ENCODE assay signal across 26 cellular contexts in genomic region chr2:227687189-227687588, GRCh38. TPM values are rescaled to one million over a fixed set of nuclear protein-coding genes. Genes with fewer than 3 reads are reported as not detected.
DNase-seq lines count a peak whose midpoint lies in the region; ATAC-seq, FAIRE-seq and TF ChIP-seq lines count a peak whose summit lies in the region.
"Had no signal": no experiment of that assay in that cellular context is flagged by ENCODE, and none has a peak within 500 bp of the region (broad histone marks: within the 10 kb centered on the region; RNA-seq: fewer than 3 reads in every experiment).

No MANE protein-coding gene starts in this region.

- intact Hi-C loops in Right ventricle myocardium inferior (cut with DNase I) (no loop called here), left ventricle myocardium inferior (cut with micrococcal nuclease) (no loop called here), HepG2 (cut with micrococcal nuclease; ENCODE audit: unreplicated experiment) (no loop called here), right lobe of liver (cut with DNase I) (no loop called here), esophagus muscularis mucosa (cut with DNase I) (no loop called here)

- in situ Hi-C loops in HepG2 (cut with HindIII; ENCODE audit: extremely low pct_ligation_motif_present, low pct_unique_long_range_greater_than_20kb) = no loop called here

- H3K27ac ChIP-seq in left ventricle myocardium inferior (replicated peaks) = no peak overlapping the region
- no peak overlapping the region for H3K27ac ChIP-seq in HepG2 (ENCODE audit: extremely low read length, insufficient read depth, low read length)
- no peak overlapping the region for H3K27ac ChIP-seq in right lobe of liver
- no peak overlapping the region for H3K27ac ChIP-seq in esophagus muscularis mucosa (replicated peaks in 1 of 4)
- H3K27ac ChIP-seq: A549; BLaER1 treated with 17β-estradiol and CSF1 and Interleukin-3, amounts not matched to agents 10 nM and 100 nM had no signal

- POLR2A ChIA-PET in HepG2 (lab: Yijun Ruan, JAX) = no interaction called here

- H3K27me3 ChIP-seq in left ventricle myocardium inferior (ENCODE audit: low read depth) (peaks cover 10% of the 10 kb centered on the region), HepG2 (ENCODE audit: control insufficient read depth in 1 of 2, insufficient read depth in 2 of 2, low read length in 2 of 2) (no peaks in the 10 kb centered on the region), right lobe of liver (no peaks in the 10 kb centered on the region), esophagus muscularis mucosa (no peaks in the 10 kb centered on the region)
- H3K27me3 ChIP-seq: BE2C; BLaER1 treated with 17β-estradiol and CSF1 and Interleukin-3, amounts not matched to agents 10 nM and 100 nM had no signal

- WGBS in HepG2 (ENCODE audit: low lambda C conversion rate) = 95% methylated on average over 3 of the region's 3 CpGs
- 91% methylated on average over 3 of the region's 3 CpGs for WGBS in right lobe of liver (ENCODE audit: insufficient coverage, low coverage, low lambda C conversion rate, missing lambda C conversion rate)
- WGBS in esophagus muscularis mucosa = 78% methylated on average over 3 of the region's 3 CpGs

- H3K36me3 ChIP-seq in left ventricle myocardium inferior (no peaks in the 10 kb centered on the region), HepG2 (replicated peaks in 1 of 2; ENCODE audit: control insufficient read depth in 1 of 2, insufficient read depth in 2 of 2, low read length in 2 of 2) (no peaks in the 10 kb centered on the region), right lobe of liver (peaks cover 0 to 11% (median 3%) of the 10 kb centered on the region in 4 donors), esophagus muscularis mucosa (no peaks in the 10 kb centered on the region)
- H3K36me3 ChIP-seq: BE2C; BLaER1 treated with 17β-estradiol and CSF1 and Interleukin-3, amounts not matched to agents 10 nM and 100 nM; HAP-1 had no signal

- TF ChIP-seq EP300 in HepG2 (IDR thresholded peaks at IDR 0.05; ENCODE audit: low read depth in 2 of 2, low read length in 2 of 2) (no peak), HepG2 (CRISPR knock-in tag; IDR thresholded peaks at IDR 0.05; ENCODE audit: borderline replicate concordance) (no peak), esophagus muscularis mucosa (IDR thresholded peaks at IDR 0.05) (no peak)

- TF ChIP-seq POLR2A in HepG2 (IDR thresholded peaks at IDR 0.05; ENCODE audit: insufficient read depth in 1 of 2, low read depth in 2 of 2, low read length in 2 of 2) = no peak
- no peak for TF ChIP-seq POLR2A in right lobe of liver (IDR thresholded peaks at IDR 0.05)
- no peak for TF ChIP-seq POLR2A in esophagus muscularis mucosa (IDR thresholded peaks at IDR 0.05; ENCODE audit: low read depth)

- DNase-seq in Right ventricle myocardium inferior (ENCODE audit: missing footprints) (no peak), left ventricle myocardium inferior (no peak), HepG2 (ENCODE audit: low spot score) (no peak), right lobe of liver (no peak), esophagus muscularis mucosa (ENCODE audit: extremely low spot score) (peak; percentile 10), fibroblast of villous mesenchyme (ENCODE audit: low read depth) (peak; percentile 66), NCI-H1436 (lab: John Stamatoyannopoulos, UW) (no peak)
- DNase-seq: 8988T; ACHN; AML-193; BE2C; CD4-positive, alpha-beta T cell; CD8-positive, alpha-beta memory T cell; DMS 273 treated with DMSO at 0.1 percent for 48 hours; DMS79; EL; GDM1; GOT3 had no signal

- no peak overlapping the region for H3K4me2 ChIP-seq in HepG2 (ENCODE audit: low read depth, low read length)
- H3K4me2 ChIP-seq: A549; BLaER1 treated with 17β-estradiol and CSF1 and Interleukin-3, amounts not matched to agents 10 nM and 100 nM had no signal

- FAIRE-seq in HepG2 (lab: Jason Lieb, UNC) = no peak
- FAIRE-seq: A549, D721Med, GM12878, H54 had no signal

- H4K20me1 ChIP-seq in HepG2 (ENCODE audit: insufficient read depth, low read length) = no peaks in the 10 kb centered on the region
- H4K20me1 ChIP-seq: BLaER1 treated with 17β-estradiol and CSF1 and Interleukin-3, amounts not matched to agents 10 nM and 100 nM had no signal

- H3K9ac ChIP-seq in HepG2 (ENCODE audit: insufficient read depth, low read depth, low read length) = no peak overlapping the region
- H3K9ac ChIP-seq: BLaER1 treated with 17β-estradiol and CSF1 and Interleukin-3, amounts not matched to agents 10 nM and 100 nM had no signal

- TF ChIP-seq CTCF in left ventricle myocardium inferior (IDR thresholded peaks at IDR 0.05; ENCODE audit: borderline replicate concordance) (no peak), HepG2 (CRISPR knock-in tag; IDR thresholded peaks at IDR 0.05) (no peak), right lobe of liver (IDR thresholded peaks at IDR 0.05) (no peak), esophagus muscularis mucosa (IDR thresholded peaks at IDR 0.05) (no peak), fibroblast of villous mesenchyme (IDR thresholded peaks at IDR 0.05; ENCODE audit: insufficient read depth, low read depth, low read length) (no peak)

- CTCF ChIA-PET in HepG2 (lab: Yijun Ruan, JAX; ENCODE audit: low intra/inter-chr PET ratio, low total read pairs) = no interaction called here

- H3K79me2 ChIP-seq in HepG2 (ENCODE audit: insufficient read depth, low read length) = no peaks in the 10 kb centered on the region

- peak; percentile 73 for ATAC-seq in Right ventricle myocardium inferior
- ATAC-seq in HepG2 = no peak
- ATAC-seq in right lobe of liver = no peak
- ATAC-seq in GM19023 (IDR thresholded peaks at IDR 0.05; ENCODE audit: unreplicated experiment) = no peak
- ATAC-seq: A549, GM12878 had no signal

- H3K4me3 ChIP-seq in left ventricle myocardium inferior (no peak overlapping the region), HepG2 (replicated peaks in 1 of 3; ENCODE audit: insufficient read depth in 1 of 3, low read depth in 2 of 3, low read length in 3 of 3) (no peak overlapping the region), right lobe of liver (no peak overlapping the region), esophagus muscularis mucosa (no peak overlapping the region), fibroblast of villous mesenchyme (ENCODE audit: low read depth, low read length) (no peak overlapping the region)
- H3K4me3 ChIP-seq: A549; BLaER1 treated with 17β-estradiol and CSF1 and Interleukin-3, amounts not matched to agents 10 nM and 100 nM; GM12878; HAP-1 had no signal

- no peak overlapping the region for H2AFZ ChIP-seq in HepG2 (ENCODE audit: low read length)

- H3K9me3 ChIP-seq in left ventricle myocardium inferior (replicated peaks) (no peaks in the 10 kb centered on the region), HepG2 (ENCODE audit: low read length) (no peaks in the 10 kb centered on the region), right lobe of liver (no peaks in the 10 kb centered on the region), esophagus muscularis mucosa (no peaks in the 10 kb centered on the region)
- H3K9me3 ChIP-seq: A549; BE2C; BLaER1 treated with 17β-estradiol and CSF1 and Interleukin-3, amounts not matched to agents 10 nM and 100 nM; HAP-1 had no signal

- BruUV-seq in HepG2 (replicated peaks; lab: Mats Ljungman, UMichigan) = no TSS peak

- H3K4me1 ChIP-seq in left ventricle myocardium inferior (no peaks in the 10 kb centered on the region), HepG2 (ENCODE audit: insufficient read depth, low read length) (no peaks in the 10 kb centered on the region), right lobe of liver (no peaks in the 10 kb centered on the region), esophagus muscularis mucosa (no peaks in the 10 kb centered on the region)
- H3K4me1 ChIP-seq: A549; BE2C; BLaER1 treated with 17β-estradiol and CSF1 and Interleukin-3, amounts not matched to agents 10 nM and 100 nM; HAP-1 had no signal

- no peak for TF ChIP-seq RAD21 in HepG2 (CRISPR knock-in tag; IDR thresholded peaks at IDR 0.05)

RNA-seq across cellular contexts. Expression of gene SCYGR5, which starts 20.6 kb away (rescaled TPM):
- not detected for total RNA-seq in Right ventricle myocardium inferior
- not detected for total RNA-seq in left ventricle myocardium inferior
- not detected in 2 replicates for total RNA-seq in HepG2 (2016; rRNA removed; fragmentation: Illumina TruSeq; extraction: Trizol)
- total RNA-seq in HepG2 (2016; cell fraction: cytosol; rRNA removed; fragmentation: Illumina TruSeq; extraction: Trizol; ENCODE audit: low read depth) = not detected in 2 replicates
- not detected in 2 replicates for total RNA-seq in HepG2 (2016; cell fraction: insoluble cytoplasmic fraction; rRNA removed; fragmentation: Illumina TruSeq; extraction: Trizol)
- not detected in 2 replicates for total RNA-seq in HepG2 (2016; cell fraction: membrane; rRNA removed; fragmentation: Illumina TruSeq; extraction: Trizol)
- not detected in 2 replicates for total RNA-seq in HepG2 (2016; cell fraction: nucleus; rRNA removed; fragmentation: Illumina TruSeq; extraction: Trizol)
- polyA plus RNA-seq in HepG2 (2011; rRNA removed) = not detected in 2 replicates
- polyA plus RNA-seq in HepG2 (2011; cell fraction: cytosol; rRNA removed) = not detected in 2 replicates
- polyA plus RNA-seq in HepG2 (2011; cell fraction: nucleus; rRNA removed) = not detected in 2 replicates
- not detected in 2 replicates for polyA plus RNA-seq in HepG2 (2012)
- polyA plus RNA-seq in HepG2 (2016; cell fraction: cytosol; fragmentation: Illumina TruSeq; extraction: Trizol; ENCODE audit: low read depth) = not detected in 2 replicates
- not detected in 2 replicates for polyA plus RNA-seq in HepG2 (2016; cell fraction: insoluble cytoplasmic fraction; fragmentation: Illumina TruSeq; extraction: Trizol; ENCODE audit: low read depth)
- not detected in 2 replicates for polyA plus RNA-seq in HepG2 (2016; cell fraction: membrane; fragmentation: Illumina TruSeq; extraction: Trizol; ENCODE audit: low read depth)
- polyA plus RNA-seq in HepG2 (2016; cell fraction: nucleus; fragmentation: Illumina TruSeq; extraction: Trizol; ENCODE audit: insufficient read depth, low read depth) = not detected in 2 replicates
- polyA minus RNA-seq in HepG2 (2011; rRNA and poly(A)+ RNA removed; ENCODE audit: low replicate concordance) = not detected in 2 replicates
- polyA minus RNA-seq in HepG2 (2011; cell fraction: cytosol; rRNA and poly(A)+ RNA removed) = not detected in 2 replicates
- not detected in 2 replicates for polyA minus RNA-seq in HepG2 (2011; cell fraction: nucleus; rRNA and poly(A)+ RNA removed)
- total RNA-seq in right lobe of liver = not detected
- total RNA-seq in esophagus muscularis mucosa = not detected
- total RNA-seq in fibroblast of villous mesenchyme = not detected in 2 replicates
- total RNA-seq: CD4-positive, alpha-beta T cell; CD8-positive, alpha-beta memory T cell; GM12878 had no signal
- polyA plus RNA-seq: A549; CD14-positive monocyte; CD8-positive, alpha-beta memory T cell; GM12878 had no signal

RNA-seq across cellular contexts. Expression of gene SLC19A3, which starts 30.6 kb away (rescaled TPM):
- total RNA-seq in Right ventricle myocardium inferior = 4.5 TPM
- total RNA-seq in left ventricle myocardium inferior = 0.74 TPM
- 1.7 and 2.3 TPM in 2 replicates for total RNA-seq in HepG2 (2016; rRNA removed; fragmentation: Illumina TruSeq; extraction: Trizol)
- 0.40 and 0.44 TPM in 2 replicates for total RNA-seq in HepG2 (2016; cell fraction: cytosol; rRNA removed; fragmentation: Illumina TruSeq; extraction: Trizol; ENCODE audit: low read depth)
- total RNA-seq in HepG2 (2016; cell fraction: insoluble cytoplasmic fraction; rRNA removed; fragmentation: Illumina TruSeq; extraction: Trizol) = 1.7 and 2.5 TPM in 2 replicates
- 0.69 and 1.3 TPM in 2 replicates for total RNA-seq in HepG2 (2016; cell fraction: membrane; rRNA removed; fragmentation: Illumina TruSeq; extraction: Trizol)
- total RNA-seq in HepG2 (2016; cell fraction: nucleus; rRNA removed; fragmentation: Illumina TruSeq; extraction: Trizol) = 2.8 and 4.0 TPM in 2 replicates
- 3.4 and 5.2 TPM in 2 replicates for polyA plus RNA-seq in HepG2 (2011; rRNA removed)
- 3.1 and 3.4 TPM in 2 replicates for polyA plus RNA-seq in HepG2 (2011; cell fraction: cytosol; rRNA removed)
- 3.5 and 5.3 TPM in 2 replicates for polyA plus RNA-seq in HepG2 (2011; cell fraction: nucleus; rRNA removed)
- polyA plus RNA-seq in HepG2 (2012) = 2.3 and 10.9 TPM in 2 replicates
- 0.23 and 0.26 TPM in 2 replicates for polyA plus RNA-seq in HepG2 (2016; cell fraction: cytosol; fragmentation: Illumina TruSeq; extraction: Trizol; ENCODE audit: low read depth)
- 1.1 and 1.2 TPM in 2 replicates for polyA plus RNA-seq in HepG2 (2016; cell fraction: insoluble cytoplasmic fraction; fragmentation: Illumina TruSeq; extraction: Trizol; ENCODE audit: low read depth)
- polyA plus RNA-seq in HepG2 (2016; cell fraction: membrane; fragmentation: Illumina TruSeq; extraction: Trizol; ENCODE audit: low read depth) = 0.42 and 0.55 TPM in 2 replicates
- polyA plus RNA-seq in HepG2 (2016; cell fraction: nucleus; fragmentation: Illumina TruSeq; extraction: Trizol; ENCODE audit: insufficient read depth, low read depth) = 5.3 and 5.6 TPM in 2 replicates
- polyA minus RNA-seq in HepG2 (2011; rRNA and poly(A)+ RNA removed; ENCODE audit: low replicate concordance) = 17.4 TPM in 1 of 2 replicates, not detected in the other
- 2.5 and 2.8 TPM in 2 replicates for polyA minus RNA-seq in HepG2 (2011; cell fraction: cytosol; rRNA and poly(A)+ RNA removed)
- 6.3 and 7.0 TPM in 2 replicates for polyA minus RNA-seq in HepG2 (2011; cell fraction: nucleus; rRNA and poly(A)+ RNA removed)
- total RNA-seq in right lobe of liver = 10 to 100 TPM; 13.7 to 44.1 (median 16.8) TPM
- 1 to 10 TPM in 1 of 4 donors, under 1 TPM in 3; 0.40 to 1.5 (median 0.69) TPM for total RNA-seq in esophagus muscularis mucosa
- total RNA-seq in fibroblast of villous mesenchyme = under 0.01 and 0.32 TPM in 2 replicates
- total RNA-seq: CD4-positive, alpha-beta T cell; CD8-positive, alpha-beta memory T cell; GM12878 had no signal
- polyA plus RNA-seq: CD14-positive monocyte; CD8-positive, alpha-beta memory T cell; GM12878 had no signal

RNA-seq across cellular contexts. Expression of gene SCYGR6, which starts 37.4 kb away (rescaled TPM):
- total RNA-seq in Right ventricle myocardium inferior = not detected
- not detected for total RNA-seq in left ventricle myocardium inferior
- total RNA-seq in HepG2 (2016; rRNA removed; fragmentation: Illumina TruSeq; extraction: Trizol) = not detected in 2 replicates
- not detected in 2 replicates for total RNA-seq in HepG2 (2016; cell fraction: cytosol; rRNA removed; fragmentation: Illumina TruSeq; extraction: Trizol; ENCODE audit: low read depth)
- total RNA-seq in HepG2 (2016; cell fraction: insoluble cytoplasmic fraction; rRNA removed; fragmentation: Illumina TruSeq; extraction: Trizol) = not detected in 2 replicates
- total RNA-seq in HepG2 (2016; cell fraction: membrane; rRNA removed; fragmentation: Illumina TruSeq; extraction: Trizol) = not detected in 2 replicates
- not detected in 2 replicates for total RNA-seq in HepG2 (2016; cell fraction: nucleus; rRNA removed; fragmentation: Illumina TruSeq; extraction: Trizol)
- not detected in 2 replicates for polyA plus RNA-seq in HepG2 (2011; rRNA removed)
- not detected in 2 replicates for polyA plus RNA-seq in HepG2 (2011; cell fraction: cytosol; rRNA removed)
- not detected in 2 replicates for polyA plus RNA-seq in HepG2 (2011; cell fraction: nucleus; rRNA removed)
- polyA plus RNA-seq in HepG2 (2012) = not detected in 2 replicates
- polyA plus RNA-seq in HepG2 (2016; cell fraction: cytosol; fragmentation: Illumina TruSeq; extraction: Trizol; ENCODE audit: low read depth) = not detected in 2 replicates
- not detected in 2 replicates for polyA plus RNA-seq in HepG2 (2016; cell fraction: insoluble cytoplasmic fraction; fragmentation: Illumina TruSeq; extraction: Trizol; ENCODE audit: low read depth)
- not detected in 2 replicates for polyA plus RNA-seq in HepG2 (2016; cell fraction: membrane; fragmentation: Illumina TruSeq; extraction: Trizol; ENCODE audit: low read depth)
- not detected in 2 replicates for polyA plus RNA-seq in HepG2 (2016; cell fraction: nucleus; fragmentation: Illumina TruSeq; extraction: Trizol; ENCODE audit: insufficient read depth, low read depth)
- polyA minus RNA-seq in HepG2 (2011; rRNA and poly(A)+ RNA removed; ENCODE audit: low replicate concordance) = not detected in 2 replicates
- not detected in 2 replicates for polyA minus RNA-seq in HepG2 (2011; cell fraction: cytosol; rRNA and poly(A)+ RNA removed)
- polyA minus RNA-seq in HepG2 (2011; cell fraction: nucleus; rRNA and poly(A)+ RNA removed) = not detected in 2 replicates
- total RNA-seq in right lobe of liver = not detected
- total RNA-seq in esophagus muscularis mucosa = not detected
- total RNA-seq in fibroblast of villous mesenchyme = not detected in 2 replicates
- total RNA-seq: CD4-positive, alpha-beta T cell; CD8-positive, alpha-beta memory T cell; GM12878 had no signal
- polyA plus RNA-seq: A549; CD14-positive monocyte; CD8-positive, alpha-beta memory T cell; GM12878 had no signal

RNA-seq across cellular contexts. Expression of gene SCYGR7, which starts 40.9 kb away (rescaled TPM):
- total RNA-seq in Right ventricle myocardium inferior (not detected), left ventricle myocardium inferior (not detected), HepG2 (2016; rRNA removed; fragmentation: Illumina TruSeq; extraction: Trizol) (not detected in 2 replicates), right lobe of liver (not detected), esophagus muscularis mucosa (not detected), fibroblast of villous mesenchyme (not detected in 2 replicates)
- not detected in 2 replicates for total RNA-seq in HepG2 (2016; cell fraction: cytosol; rRNA removed; fragmentation: Illumina TruSeq; extraction: Trizol; ENCODE audit: low read depth)
- total RNA-seq in HepG2 (2016; cell fraction: insoluble cytoplasmic fraction; rRNA removed; fragmentation: Illumina TruSeq; extraction: Trizol) = not detected in 2 replicates
- total RNA-seq in HepG2 (2016; cell fraction: membrane; rRNA removed; fragmentation: Illumina TruSeq; extraction: Trizol) = not detected in 2 replicates
- not detected in 2 replicates for total RNA-seq in HepG2 (2016; cell fraction: nucleus; rRNA removed; fragmentation: Illumina TruSeq; extraction: Trizol)
- not detected in 2 replicates for polyA plus RNA-seq in HepG2 (2011; rRNA removed)
- not detected in 2 replicates for polyA plus RNA-seq in HepG2 (2011; cell fraction: cytosol; rRNA removed)
- polyA plus RNA-seq in HepG2 (2011; cell fraction: nucleus; rRNA removed) = not detected in 2 replicates
- polyA plus RNA-seq in HepG2 (2012) = not detected in 2 replicates
- polyA plus RNA-seq in HepG2 (2016; cell fraction: cytosol; fragmentation: Illumina TruSeq; extraction: Trizol; ENCODE audit: low read depth) = not detected in 2 replicates
- polyA plus RNA-seq in HepG2 (2016; cell fraction: insoluble cytoplasmic fraction; fragmentation: Illumina TruSeq; extraction: Trizol; ENCODE audit: low read depth) = not detected in 2 replicates
- not detected in 2 replicates for polyA plus RNA-seq in HepG2 (2016; cell fraction: membrane; fragmentation: Illumina TruSeq; extraction: Trizol; ENCODE audit: low read depth)
- polyA plus RNA-seq in HepG2 (2016; cell fraction: nucleus; fragmentation: Illumina TruSeq; extraction: Trizol; ENCODE audit: insufficient read depth, low read depth) = not detected in 2 replicates
- polyA minus RNA-seq in HepG2 (2011; rRNA and poly(A)+ RNA removed; ENCODE audit: low replicate concordance) = not detected in 2 replicates
- not detected in 2 replicates for polyA minus RNA-seq in HepG2 (2011; cell fraction: cytosol; rRNA and poly(A)+ RNA removed)
- not detected in 2 replicates for polyA minus RNA-seq in HepG2 (2011; cell fraction: nucleus; rRNA and poly(A)+ RNA removed)
- total RNA-seq: CD4-positive, alpha-beta T cell; CD8-positive, alpha-beta memory T cell; GM12878 had no signal
- polyA plus RNA-seq: A549; CD14-positive monocyte; CD8-positive, alpha-beta memory T cell; GM12878 had no signal

RNA-seq across cellular contexts. Expression of gene SCYGR8, which starts 58.5 kb away (rescaled TPM):
- not detected for total RNA-seq in Right ventricle myocardium inferior
- not detected for total RNA-seq in left ventricle myocardium inferior
- not detected in 2 replicates for total RNA-seq in HepG2 (2016; rRNA removed; fragmentation: Illumina TruSeq; extraction: Trizol)
- not detected in 2 replicates for total RNA-seq in HepG2 (2016; cell fraction: cytosol; rRNA removed; fragmentation: Illumina TruSeq; extraction: Trizol; ENCODE audit: low read depth)
- not detected in 2 replicates for total RNA-seq in HepG2 (2016; cell fraction: insoluble cytoplasmic fraction; rRNA removed; fragmentation: Illumina TruSeq; extraction: Trizol)
- not detected in 2 replicates for total RNA-seq in HepG2 (2016; cell fraction: membrane; rRNA removed; fragmentation: Illumina TruSeq; extraction: Trizol)
- total RNA-seq in HepG2 (2016; cell fraction: nucleus; rRNA removed; fragmentation: Illumina TruSeq; extraction: Trizol) = not detected in 2 replicates
- polyA plus RNA-seq in HepG2 (2011; rRNA removed) = not detected in 2 replicates
- polyA plus RNA-seq in HepG2 (2011; cell fraction: cytosol; rRNA removed) = not detected in 2 replicates
- polyA plus RNA-seq in HepG2 (2011; cell fraction: nucleus; rRNA removed) = not detected in 2 replicates
- polyA plus RNA-seq in HepG2 (2012) = not detected in 2 replicates
- polyA plus RNA-seq in HepG2 (2016; cell fraction: cytosol; fragmentation: Illumina TruSeq; extraction: Trizol; ENCODE audit: low read depth) = not detected in 2 replicates
- polyA plus RNA-seq in HepG2 (2016; cell fraction: insoluble cytoplasmic fraction; fragmentation: Illumina TruSeq; extraction: Trizol; ENCODE audit: low read depth) = not detected in 2 replicates
- not detected in 2 replicates for polyA plus RNA-seq in HepG2 (2016; cell fraction: membrane; fragmentation: Illumina TruSeq; extraction: Trizol; ENCODE audit: low read depth)
- not detected in 2 replicates for polyA plus RNA-seq in HepG2 (2016; cell fraction: nucleus; fragmentation: Illumina TruSeq; extraction: Trizol; ENCODE audit: insufficient read depth, low read depth)
- not detected in 2 replicates for polyA minus RNA-seq in HepG2 (2011; rRNA and poly(A)+ RNA removed; ENCODE audit: low replicate concordance)
- not detected in 2 replicates for polyA minus RNA-seq in HepG2 (2011; cell fraction: cytosol; rRNA and poly(A)+ RNA removed)
- not detected in 2 replicates for polyA minus RNA-seq in HepG2 (2011; cell fraction: nucleus; rRNA and poly(A)+ RNA removed)
- total RNA-seq in right lobe of liver = not detected
- total RNA-seq in esophagus muscularis mucosa = not detected
- total RNA-seq in fibroblast of villous mesenchyme = not detected in 2 replicates
- total RNA-seq: CD4-positive, alpha-beta T cell; CD8-positive, alpha-beta memory T cell; GM12878 had no signal
- polyA plus RNA-seq: A549; CD14-positive monocyte; CD8-positive, alpha-beta memory T cell; GM12878 had no signal

Comparison
In these comparisons a context has a peak if more than half of its experiments do, and no peak if none do; other contexts are left out.
1. DNase-seq: peak in esophagus muscularis mucosa (single experiment) and fibroblast of villous mesenchyme (single experiment); none in Right ventricle myocardium inferior (single experiment), left ventricle myocardium inferior (single experiment), HepG2 (single experiment), right lobe of liver (0 of 3) and NCI-H1436 (single experiment).